ENCODE assay signal across 1 cellular context in the genomic region with DNA sequence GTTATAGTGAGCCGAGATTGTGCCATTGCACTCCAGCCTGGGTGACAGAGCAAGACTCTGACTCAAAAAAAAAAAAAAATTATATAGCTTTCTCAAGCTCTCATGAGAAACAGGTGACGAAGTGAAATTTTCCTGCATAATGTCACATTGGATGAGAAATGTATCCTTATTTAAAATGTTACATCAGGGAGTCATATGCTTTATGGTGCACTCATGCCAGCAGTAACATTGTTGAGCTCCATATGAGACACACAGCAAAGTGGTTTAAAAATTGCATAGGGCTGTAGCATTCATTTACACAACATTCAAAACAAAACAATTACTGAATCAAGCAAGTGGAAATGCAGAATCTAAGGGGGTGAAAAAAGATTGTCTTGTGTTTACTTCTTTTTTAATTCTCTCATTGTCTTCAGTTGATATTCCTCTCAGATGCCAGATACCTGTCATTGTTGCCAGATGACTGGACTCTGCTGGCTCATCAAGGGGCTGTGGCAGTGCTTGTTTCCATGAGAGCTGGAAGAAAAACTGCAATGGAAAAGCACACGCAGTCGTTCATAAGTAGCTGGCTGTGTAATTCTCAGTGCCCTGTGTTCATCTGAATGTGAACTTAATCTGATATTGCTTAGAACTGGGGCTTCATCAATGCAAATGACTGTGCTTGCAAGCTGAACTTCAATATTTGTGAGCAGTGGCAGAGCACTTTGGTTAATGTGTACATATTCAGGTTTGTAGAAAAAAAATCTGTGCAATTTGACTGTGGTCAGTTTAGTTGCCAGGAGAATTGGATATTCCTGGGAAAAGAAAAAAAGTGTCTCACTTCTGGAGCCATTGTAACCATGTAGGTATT.
TF ChIP-seq lines count a peak whose summit lies in the region.

No MANE protein-coding gene starts in this region.

TF ChIP-seq in A549, 52 proteins besides CTCF, POLR2A, EP300 and RAD21:
- TF ChIP-seq, protein P1, sequence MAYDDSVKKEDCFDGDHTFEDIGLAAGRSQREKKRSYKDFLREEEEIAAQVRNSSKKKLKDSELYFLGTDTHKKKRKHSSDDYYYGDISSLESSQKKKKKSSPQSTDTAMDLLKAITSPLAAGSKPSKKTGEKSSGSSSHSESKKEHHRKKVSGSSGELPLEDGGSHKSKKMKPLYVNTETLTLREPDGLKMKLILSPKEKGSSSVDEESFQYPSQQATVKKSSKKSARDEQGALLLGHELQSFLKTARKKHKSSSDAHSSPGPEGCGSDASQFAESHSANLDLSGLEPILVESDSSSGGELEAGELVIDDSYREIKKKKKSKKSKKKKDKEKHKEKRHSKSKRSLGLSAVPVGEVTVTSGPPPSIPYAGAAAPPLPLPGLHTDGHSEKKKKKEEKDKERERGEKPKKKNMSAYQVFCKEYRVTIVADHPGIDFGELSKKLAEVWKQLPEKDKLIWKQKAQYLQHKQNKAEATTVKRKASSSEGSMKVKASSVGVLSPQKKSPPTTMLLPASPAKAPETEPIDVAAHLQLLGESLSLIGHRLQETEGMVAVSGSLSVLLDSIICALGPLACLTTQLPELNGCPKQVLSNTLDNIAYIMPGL (CRISPR knock-in tag; IDR thresholded peaks at IDR 0.05; ENCODE audit: borderline replicate concordance) = no peak
- TF ChIP-seq RCOR1 (IDR thresholded peaks at IDR 0.05; ENCODE audit: low read depth, low read length) (no peak), KDM5A (IDR thresholded peaks at IDR 0.05) (no peak), FOSB (CRISPR knock-in tag; IDR thresholded peaks at IDR 0.05) (no peak), JUNB (IDR thresholded peaks at IDR 0.05) (peak; percentile 56; the same call in 1 of the 2 replicates), SREBF2 (IDR thresholded peaks at IDR 0.05) (no peak), ESRRA (IDR thresholded peaks at IDR 0.05; ENCODE audit: borderline replicate concordance, low read length) (no peak), FOSL2 (IDR thresholded peaks at IDR 0.05) (peak; percentile 44; the same call in 1 of the 2 replicates), FOSL2 (CRISPR knock-in tag; IDR thresholded peaks at IDR 0.05) (peak; percentile 81), GATA3 (IDR thresholded peaks at IDR 0.05; ENCODE audit: borderline replicate concordance) (peak; percentile 63; the same call in 1 of the 2 replicates), SMC3 (IDR thresholded peaks at IDR 0.05) (0 out of 3 replicates have a peak, but pooled peaks have one; percentile 14), MAFK (IDR thresholded peaks at IDR 0.05; ENCODE audit: partially characterized antibody) (peak; percentile 12), CEBPB (IDR thresholded peaks at IDR 0.05) (peak in 1 of 2 experiments; percentile 30; a peak in 1 of 4 replicates)
- TF ChIP-seq, protein P2, sequence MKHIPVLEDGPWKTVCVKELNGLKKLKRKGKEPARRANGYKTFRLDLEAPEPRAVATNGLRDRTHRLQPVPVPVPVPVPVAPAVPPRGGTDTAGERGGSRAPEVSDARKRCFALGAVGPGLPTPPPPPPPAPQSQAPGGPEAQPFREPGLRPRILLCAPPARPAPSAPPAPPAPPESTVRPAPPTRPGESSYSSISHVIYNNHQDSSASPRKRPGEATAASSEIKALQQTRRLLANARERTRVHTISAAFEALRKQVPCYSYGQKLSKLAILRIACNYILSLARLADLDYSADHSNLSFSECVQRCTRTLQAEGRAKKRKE (CRISPR knock-in tag; IDR thresholded peaks at IDR 0.05; ENCODE audit: low read depth) = no peak
- TF ChIP-seq, protein P3, sequence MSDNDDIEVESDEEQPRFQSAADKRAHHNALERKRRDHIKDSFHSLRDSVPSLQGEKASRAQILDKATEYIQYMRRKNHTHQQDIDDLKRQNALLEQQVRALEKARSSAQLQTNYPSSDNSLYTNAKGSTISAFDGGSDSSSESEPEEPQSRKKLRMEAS (IDR thresholded peaks at IDR 0.05) = peak; percentile 37; the same call in 1 of the 2 replicates
- TF ChIP-seq, protein P4, sequence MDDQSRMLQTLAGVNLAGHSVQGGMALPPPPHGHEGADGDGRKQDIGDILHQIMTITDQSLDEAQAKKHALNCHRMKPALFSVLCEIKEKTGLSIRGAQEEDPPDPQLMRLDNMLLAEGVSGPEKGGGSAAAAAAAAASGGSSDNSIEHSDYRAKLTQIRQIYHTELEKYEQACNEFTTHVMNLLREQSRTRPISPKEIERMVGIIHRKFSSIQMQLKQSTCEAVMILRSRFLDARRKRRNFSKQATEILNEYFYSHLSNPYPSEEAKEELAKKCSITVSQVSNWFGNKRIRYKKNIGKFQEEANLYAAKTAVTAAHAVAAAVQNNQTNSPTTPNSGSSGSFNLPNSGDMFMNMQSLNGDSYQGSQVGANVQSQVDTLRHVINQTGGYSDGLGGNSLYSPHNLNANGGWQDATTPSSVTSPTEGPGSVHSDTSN (IDR thresholded peaks at IDR 0.05) = no peak
